In genomic region chr11:20759541-20759940, GRCh38 we compare ENCODE assay signal across 32 cellular contexts.
"Had no signal": no experiment of that assay in that cellular context is flagged by ENCODE, and none has a peak within 500 bp of the region (broad histone marks: within the 10 kb centered on the region; RNA-seq: fewer than 3 reads in every experiment).

No MANE protein-coding gene starts in this region.

- H3K4me3 ChIP-seq: adrenal gland, ascending aorta, body of pancreas, breast epithelium, cardiac muscle cell had no signal

- H3K36me3 ChIP-seq: adrenal gland, ascending aorta, brain microvascular endothelial cell, breast epithelium, cardiac muscle cell had no signal

- H3K4me1 ChIP-seq: adrenal gland, ascending aorta, body of pancreas, breast epithelium had no signal

- H3K9me3 ChIP-seq: adrenal gland, ascending aorta, body of pancreas, breast epithelium had no signal

- H3K27ac ChIP-seq: adrenal gland, ascending aorta, body of pancreas, brain microvascular endothelial cell, breast epithelium, cardiac muscle cell had no signal

- ATAC-seq: activated naive CD4-positive, alpha-beta T cell treated with anti-CD3 and anti-CD28 coated beads, Interleukin-2, amount 50 U/mL, for 72 hours; activated naive CD8-positive, alpha-beta T cell treated with anti-CD3 and anti-CD28 coated beads, Interleukin-2, amount 50 U/mL, for 24 hours; activated T-cell treated with anti-CD3 and anti-CD28 coated beads, Interleukin-2, amount 50 U/mL, for 4 hours; activated T-cell treated with anti-CD3 and anti-CD28 coated beads, Interleukin-2, amount 50 U/mL, for 72 hours; activated T-helper 17 cell treated with anti-CD3 and anti-CD28 coated beads, Interleukin-2, amount 50 U/mL, for 72 hours; body of pancreas had no signal

- H3K27me3 ChIP-seq: adrenal gland, ascending aorta, body of pancreas, brain microvascular endothelial cell, breast epithelium, cardiac muscle cell had no signal

- DNase-seq: activated effector memory CD4-positive, alpha-beta T cell treated with anti-CD3 and anti-CD28 coated beads, Interleukin-2, amount 50 U/mL, for 16 hours; activated effector memory CD4-positive, alpha-beta T cell treated with Interleukin-2 at 50 U/mL for 16 hours; activated gamma-delta T cell; activated gamma-delta T cell treated with Interleukin-2 at 50 U/mL for 16 hours; activated naive CD4-positive, alpha-beta T cell; activated naive CD4-positive, alpha-beta T cell treated with anti-CD3 and anti-CD28 coated beads for 36 hours; activated naive CD4-positive, alpha-beta T cell treated with anti-CD3 and anti-CD28 coated beads, Interleukin-2, amount 10 ng/mL, durations not matched to agents 7 days and 5 days; activated naive CD4-positive, alpha-beta T cell treated with anti-CD3 and anti-CD28 coated beads, Interleukin-2, amount 50 U/mL, for 16 hours; activated naive CD4-positive, alpha-beta T cell treated with Interleukin-2 at 50 U/mL for 16 hours; activated naive CD8-positive, alpha-beta T cell treated with anti-CD3 and anti-CD28 coated beads for 36 hours; activated naive CD8-positive, alpha-beta T cell treated with anti-CD3 and anti-CD28 coated beads, Interleukin-2, amount 10 ng/mL, durations not matched to agents 7 days and 5 days; activated naive CD8-positive, alpha-beta T cell treated with anti-CD3 and anti-CD28 coated beads, Interleukin-2, amount 50 U/mL, for 24 hours; activated T-cell treated with anti-CD3 and anti-CD28 coated beads, Interleukin-2, amount 50 U/mL, for 1 hour; activated T-cell treated with anti-CD3 and anti-CD28 coated beads, Interleukin-2, amount 50 U/mL, for 24 hours; activated T-cell treated with anti-CD3 and anti-CD28 coated beads, Interleukin-2, amount 50 U/mL, for 4 hours; activated T-cell treated with anti-CD3 and anti-CD28 coated beads, Interleukin-2, amount 50 U/mL, for 48 hours; activated T-cell treated with anti-CD3 and anti-CD28 coated beads, Interleukin-2, amount 50 U/mL, for 72 hours; adrenal gland; amniotic stem cell; amygdala; anterior cingulate cortex; aorta; body of pancreas; brain microvascular endothelial cell; caudate nucleus; central memory CD4-positive, alpha-beta T cell; cerebellar nuclear complex had no signal
